Comparison of ENCODE assay signal across 8 cellular contexts in genomic region chr1:211258310-211258755, GRCh38. TPM values are rescaled to one million over a fixed set of nuclear protein-coding genes. Genes with fewer than 3 reads are reported as not detected.
DNase-seq lines count a peak whose midpoint lies in the region; ATAC-seq and TF ChIP-seq lines count a peak whose summit lies in the region.

No MANE protein-coding gene starts in this region.

- intact Hi-C loops in stomach (cut with DNase I; ENCODE audit: low total_unique reads), result no loop called here

- TF ChIP-seq CTCF in fibroblast of the aortic adventitia (IDR thresholded peaks at IDR 0.05; ENCODE audit: insufficient read depth, low read length) (peak; percentile 25), nephron progenitor cell (IDR thresholded peaks at IDR 0.05) (no peak), stomach (IDR thresholded peaks at IDR 0.05) (peak in 1 of 7 experiments; percentile 12)

- peak overlapping the region; percentile 98 for H3K27ac Mint-ChIP-seq in nephron progenitor cell

- no peaks in the 10 kb centered on the region for H3K9me3 Mint-ChIP-seq in nephron progenitor cell

- H3K4me3 ChIP-seq in fibroblast of the aortic adventitia (ENCODE audit: low read depth, low read length) (peak overlapping the region; percentile 87), stomach (peak overlapping the region; percentile 64 to 96 (median 92))

- peaks cover 16% of the 10 kb centered on the region for H3K36me3 Mint-ChIP-seq in nephron progenitor cell (ENCODE audit: low read depth)

- peaks cover 30% of the 10 kb centered on the region for H3K4me1 Mint-ChIP-seq in nephron progenitor cell

- H3K4me3 Mint-ChIP-seq in nephron progenitor cell, result peak overlapping the region; percentile 92

- peak; percentile 34 for ATAC-seq in GM21825 (IDR thresholded peaks at IDR 0.05; ENCODE audit: unreplicated experiment)

- peaks cover 15 to 33% (median 23%) of the 10 kb centered on the region in 4 donors for H3K4me1 ChIP-seq in stomach

- no peaks in the 10 kb centered on the region for H3K9me3 ChIP-seq in stomach

- no peak for TF ChIP-seq POLR2A in stomach (IDR thresholded peaks at IDR 0.05)

- no peaks in the 10 kb centered on the region for H3K27me3 ChIP-seq in stomach

- WGBS in stomach, 5 donors, result 0 to 2% (median 0%) methylated on average over 17 of the region's 17 CpGs

- DNase-seq in DMS 273 treated with DMSO at 0.1 percent for 48 hours (lab: John Stamatoyannopoulos, UW) (peak; percentile 63), LHCN-M2 (ENCODE audit: low read depth) (peak; percentile 81), SHP77 (lab: John Stamatoyannopoulos, UW) (peak; percentile 65 to 86), fibroblast of the aortic adventitia (ENCODE audit: low read depth) (peak; percentile 79), nephron progenitor cell (peak; percentile 70), stomach (peak; percentile 84)
- DNase-seq in activated effector memory CD4-positive, alpha-beta T cell treated with anti-CD3 and anti-CD28 coated beads, Interleukin-2, amount 50 U/mL, for 16 hours, result peak; percentile 85

- TF ChIP-seq EP300 in stomach (IDR thresholded peaks at IDR 0.05), result no peak

- H3K27ac ChIP-seq in stomach, result peak overlapping the region; percentile 94 to 99 (median 98)

- H3K27me3 Mint-ChIP-seq in nephron progenitor cell (ENCODE audit: low read depth, poor library complexity), result peaks cover 3% of the 10 kb centered on the region

- peaks cover 0 to under 1% (median 0%) of the 10 kb centered on the region in 4 donors for H3K36me3 ChIP-seq in stomach

RNA-seq across cellular contexts. Expression of gene RCOR3, which starts 0.8 kb away (rescaled TPM):
- total RNA-seq in LHCN-M2 (2014; rRNA removed), result 23.0 and 32.4 TPM in 2 replicates
- 24.0 TPM for polyA plus RNA-seq in LHCN-M2 (2012)
- total RNA-seq in fibroblast of the aortic adventitia (ENCODE audit: low replicate concordance), result 24.4 and 31.2 TPM in 2 replicates
- 100 to 1,000 TPM in 1 of 5 donors, 10 to 100 TPM in 4; 17.9 to 128 (median 81.3) TPM for total RNA-seq in stomach
- 10 to 100 TPM; 11.1 to 22.2 (median 15.0) TPM for polyA plus RNA-seq in stomach

Comparison
In these comparisons a context has a peak if more than half of its experiments do, and no peak if none do; other contexts are left out.
1. Peak in every context shown above with its lines: DNase-seq, ATAC-seq, H3K4me3 ChIP-seq and H3K27ac ChIP-seq.